In the genomic region with DNA sequence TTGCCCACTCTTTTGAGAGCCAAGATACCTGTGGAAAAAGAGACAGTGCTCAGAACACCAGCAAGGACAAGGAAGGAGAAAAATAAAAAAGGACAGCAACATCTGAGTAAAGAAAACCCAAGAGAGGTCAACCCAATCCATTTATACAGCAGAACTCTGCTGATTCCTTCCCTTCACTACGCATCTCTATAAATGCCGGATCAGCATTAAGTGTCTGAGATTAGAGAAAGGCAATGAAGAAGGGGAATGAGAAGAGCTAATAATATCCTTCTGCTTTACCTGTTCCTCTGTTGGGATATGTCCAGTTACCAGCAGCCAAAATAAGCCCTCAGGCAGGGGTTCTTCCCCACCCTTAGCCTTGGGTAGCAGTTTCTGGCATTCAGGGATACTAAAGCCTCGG, we compare ENCODE assay signal across 18 cellular contexts. TPM values are rescaled to one million over a fixed set of nuclear protein-coding genes. Genes with fewer than 3 reads are reported as not detected.
DNase-seq lines count a peak whose midpoint lies in the region; ATAC-seq, FAIRE-seq and TF ChIP-seq lines count a peak whose summit lies in the region.
"Had no signal": no experiment of that assay in that cellular context is flagged by ENCODE, and none has a peak within 500 bp of the region (broad histone marks: within the 10 kb centered on the region; RNA-seq: fewer than 3 reads in every experiment).

No MANE protein-coding gene starts in this region.

- no peaks in the 10 kb centered on the region for H4K20me1 ChIP-seq in GM12878 (ENCODE audit: control insufficient read depth, insufficient read depth)

- H3K4me1 Mint-ChIP-seq in activated CD4-positive, alpha-beta T cell treated with anti-CD3 and anti-CD28 coated beads for 36 hours: no peaks in the 10 kb centered on the region
- no peaks in the 10 kb centered on the region for H3K4me1 Mint-ChIP-seq in nephron progenitor cell

- H3K4me2 ChIP-seq in A549: no peak overlapping the region
- no peak overlapping the region for H3K4me2 ChIP-seq in GM12878 (ENCODE audit: control insufficient read depth, insufficient read depth)

- H3K27me3 ChIP-seq in GM12878 (replicated peaks in 1 of 2; ENCODE audit: control insufficient read depth in 2 of 2, insufficient read depth in 2 of 2, low read length in 1 of 2) (no peaks in the 10 kb centered on the region), BE2C (no peaks in the 10 kb centered on the region)
- H3K27me3 ChIP-seq: Peyer's patch had no signal

- in situ Hi-C loops in GM12878 (cut with MboI): no loop called here

- H3K9me3 Mint-ChIP-seq in activated CD4-positive, alpha-beta T cell treated with anti-CD3 and anti-CD28 coated beads for 36 hours (ENCODE audit: low read depth): no peaks in the 10 kb centered on the region
- no peaks in the 10 kb centered on the region for H3K9me3 Mint-ChIP-seq in nephron progenitor cell
- H3K9me3 Mint-ChIP-seq: CD4-positive, CD25-positive, alpha-beta regulatory T cell had no signal

- no peaks in the 10 kb centered on the region for H3K9me3 ChIP-seq in A549
- no peaks in the 10 kb centered on the region for H3K9me3 ChIP-seq in GM12878 (replicated peaks; ENCODE audit: control insufficient read depth, insufficient read depth, low read length)
- no peaks in the 10 kb centered on the region; the same call in 1 of the 2 replicates for H3K9me3 ChIP-seq in BE2C
- H3K9me3 ChIP-seq: Caco-2, HAP-1, Peyer's patch had no signal

- H3K4me1 ChIP-seq in A549 (peaks cover 25% of the 10 kb centered on the region), GM12878 (ENCODE audit: control insufficient read depth, insufficient read depth, low read length) (no peaks in the 10 kb centered on the region), BE2C (peaks cover 1% of the 10 kb centered on the region; the same call in 1 of the 2 replicates)
- H3K4me1 ChIP-seq: HAP-1, Peyer's patch had no signal

- no peak for ATAC-seq in activated CD4-positive, alpha-beta T cell treated with anti-CD3 and anti-CD28 coated beads for 36 hours
- no peak for ATAC-seq in A549
- no peak for ATAC-seq in GM12878

- SMC1A ChIA-PET in GM12878 (lab: Charles Lee; ENCODE audit: uncharacterized antibody, unreplicated experiment): interaction anchor here (0.6 to 0.9 kb wide), 2 partner anchors 13 to 126 kb away, joined by 3 to 4 read pairs; no protein-coding TSS in a partner anchor

- H3K9ac ChIP-seq in GM12878 (ENCODE audit: control insufficient read depth, insufficient read depth, low read length): no peak overlapping the region
- H3K9ac ChIP-seq: GM23248 had no signal

- H3K27ac ChIP-seq in A549 (no peak overlapping the region), GM12878 (ENCODE audit: control insufficient read depth, insufficient read depth) (no peak overlapping the region)
- H3K27ac ChIP-seq: 22Rv1, GM23248, Peyer's patch had no signal

- intact Hi-C loops in activated CD4-positive, alpha-beta T cell treated with anti-CD3 and anti-CD28 coated beads for 36 hours (cut with DNase I, micrococcal nuclease): no loop called here
- intact Hi-C loops in GM12878 (cut with micrococcal nuclease; ENCODE audit: unreplicated experiment): no loop called here

- CTCF ChIA-PET in activated CD4-positive, alpha-beta T cell treated with anti-CD3 and anti-CD28 coated beads for 36 hours (lab: Charles Lee): no interaction called here
- CTCF ChIA-PET in A549 (lab: Yijun Ruan, JAX) (interaction anchor here (1.2 to 1.6 kb wide), 3 partner anchors 9 to 24 kb away, joined by 3 to 4 read pairs (median 4); partner anchors contain the start of genes ANKRD52 and COQ10A), GM12878 (lab: Yijun Ruan, JAX) (no interaction called here)

- 86% methylated on average over 3 of the region's 3 CpGs for WGBS in A549 (ENCODE audit: missing lambda C conversion rate)
- WGBS in GM12878 (ENCODE audit: insufficient coverage, insufficient replicate concordance, low lambda C conversion rate, missing lambda C conversion rate): 97% methylated on average over 3 of the region's 3 CpGs

- FAIRE-seq in A549 (lab: Jason Lieb, UNC) (no peak), GM12878 (lab: Jason Lieb, UNC) (peak; percentile 52)

- POLR2A ChIA-PET in activated CD4-positive, alpha-beta T cell treated with anti-CD3 and anti-CD28 coated beads for 36 hours (lab: Charles Lee): interaction anchor here (1.8 kb wide), 1 partner anchor 9 kb away, joined by 5 read pairs; no protein-coding TSS in a partner anchor
- POLR2A ChIA-PET in A549 (lab: Yijun Ruan, JAX) (interaction anchor here (1.5 kb wide), 1 partner anchor 16 kb away, joined by 9 read pairs; the partner anchor contains the start of gene COQ10A), GM12878 (lab: Charles Lee) (no interaction called here)

- H2AFZ ChIP-seq in GM12878 (ENCODE audit: control insufficient read depth, low read depth, low read length): no peak overlapping the region
- H2AFZ ChIP-seq: GM23248 had no signal

- no peak for TF ChIP-seq EP300 in A549 (IDR thresholded peaks at IDR 0.05)
- no peak for TF ChIP-seq EP300 in GM12878 (IDR thresholded peaks at IDR 0.05; ENCODE audit: borderline replicate concordance in 1 of 2, control insufficient read depth in 1 of 2, low read depth in 2 of 2, low read length in 2 of 2)

- DNase-seq in activated CD4-positive, alpha-beta T cell treated with anti-CD3 and anti-CD28 coated beads for 36 hours: no peak
- no peak for DNase-seq in activated CD4-positive, alpha-beta T cell treated with anti-CD3 and anti-CD28 coated beads for 4 hours
- DNase-seq in A549 (ENCODE audit: low read depth in 1 of 2, low spot score in 1 of 2): no peak
- DNase-seq in GM12878 (ENCODE audit: low read depth, low spot score): no peak
- DNase-seq in nephron progenitor cell: no peak
- DNase-seq in DMS53 treated with DMSO at 0.1 percent for 48 hours (lab: John Stamatoyannopoulos, UW; ENCODE audit: unreplicated experiment): no peak
- no peak for DNase-seq in NCI-H774 (lab: John Stamatoyannopoulos, UW)
- DNase-seq in BE2C: no peak
- DNase-seq: Caco-2; CD4-positive, CD25-positive, alpha-beta regulatory T cell; GM23248; NCI-H1105 treated with DMSO at 0.1 percent for 48 hours; NCI-H1694; NK-92 treated with Interleukin-12 subunit alpha and Interleukin-12 subunit beta, amount 100 ng/mL, for 24 hours; Peyer's patch had no signal

- peak overlapping the region; percentile 15 for H3K27ac Mint-ChIP-seq in activated CD4-positive, alpha-beta T cell treated with anti-CD3 and anti-CD28 coated beads for 36 hours
- peak overlapping the region; percentile 89 for H3K27ac Mint-ChIP-seq in nephron progenitor cell

- no peaks in the 10 kb centered on the region for H3K27me3 Mint-ChIP-seq in activated CD4-positive, alpha-beta T cell treated with anti-CD3 and anti-CD28 coated beads for 36 hours
- H3K27me3 Mint-ChIP-seq in nephron progenitor cell (ENCODE audit: low read depth, poor library complexity): no peaks in the 10 kb centered on the region
- H3K27me3 Mint-ChIP-seq: B cell; CD4-positive, CD25-positive, alpha-beta regulatory T cell had no signal

- no peak overlapping the region for H3K4me3 ChIP-seq in A549
- no peak overlapping the region for H3K4me3 ChIP-seq in GM12878
- no peak overlapping the region for H3K4me3 ChIP-seq in BE2C (ENCODE audit: low read depth, low read length)
- H3K4me3 ChIP-seq: GM23248, HAP-1, Peyer's patch had no signal

- peaks cover 51% of the 10 kb centered on the region for H3K36me3 Mint-ChIP-seq in activated CD4-positive, alpha-beta T cell treated with anti-CD3 and anti-CD28 coated beads for 36 hours (ENCODE audit: low read depth)
- peaks cover 78% of the 10 kb centered on the region for H3K36me3 Mint-ChIP-seq in nephron progenitor cell (ENCODE audit: low read depth)

- no peak for TF ChIP-seq RAD21 in A549 (conservative IDR thresholded peaks at IDR 0.05 in 1 of 2, IDR thresholded peaks at IDR 0.05 in 1 of 2)
- TF ChIP-seq RAD21 in GM12878 (IDR thresholded peaks at IDR 0.05; ENCODE audit: insufficient read depth, low read depth, low read length): no peak

- RAD21 ChIA-PET in GM12878 (lab: Charles Lee; ENCODE audit: unreplicated experiment): no interaction called here

- no peak for TF ChIP-seq CTCF in A549 (IDR thresholded peaks at IDR 0.05)
- no peak for TF ChIP-seq CTCF in GM12878 (IDR thresholded peaks at IDR 0.05 in 2 of 3, conservative IDR thresholded peaks at IDR 0.05 in 1 of 3; ENCODE audit: control insufficient read depth in 2 of 3, extremely low read depth in 1 of 3, insufficient read depth in 1 of 3, low read depth in 3 of 3, low read length in 3 of 3)
- TF ChIP-seq CTCF in nephron progenitor cell (IDR thresholded peaks at IDR 0.05): no peak
- no peak for TF ChIP-seq CTCF in BE2C (IDR thresholded peaks at IDR 0.05; ENCODE audit: low read depth, low read length)

- H3K36me3 ChIP-seq in GM12878 (ENCODE audit: control insufficient read depth in 2 of 2, insufficient read depth in 2 of 2, low read length in 1 of 2) (peaks cover 6 to 29% of the 10 kb centered on the region in 2 experiments), BE2C (peaks cover 93% of the 10 kb centered on the region)

- BruUV-seq in GM12878 (replicated peaks; lab: Mats Ljungman, UMichigan): no TSS peak

- TF ChIP-seq POLR2A in A549 (IDR thresholded peaks at IDR 0.05; ENCODE audit: low read length) (no peak), GM12878 (IDR thresholded peaks at IDR 0.05; ENCODE audit: low read depth, low read length) (no peak)

- no peaks in the 10 kb centered on the region; the same call in 1 of the 2 replicates for H3K79me2 ChIP-seq in GM12878 (ENCODE audit: control insufficient read depth, insufficient read depth, low read length)

- H3K4me3 Mint-ChIP-seq in activated CD4-positive, alpha-beta T cell treated with anti-CD3 and anti-CD28 coated beads for 36 hours: no peak overlapping the region
- no peak overlapping the region for H3K4me3 Mint-ChIP-seq in nephron progenitor cell
- H3K4me3 Mint-ChIP-seq: B cell; CD4-positive, CD25-positive, alpha-beta regulatory T cell had no signal

RNA-seq across cellular contexts. Expression of gene COQ10A, which starts 15.8 kb away (rescaled TPM):
- total RNA-seq in activated CD4-positive, alpha-beta T cell treated with anti-CD3 and anti-CD28 coated beads for 36 hours: 1 to 10 TPM; 5.2 to 7.5 TPM
- polyA plus RNA-seq in A549 (2011; rRNA removed): 40.9 and 41.2 TPM in 2 replicates
- 33.5 and 38.0 TPM in 2 replicates for polyA plus RNA-seq in A549 (2012; cell fraction: cytosol; rRNA removed)
- polyA plus RNA-seq in A549 (2012; cell fraction: nucleus; rRNA removed): 73.4 and 87.0 TPM in 2 replicates
- polyA plus RNA-seq in A549 (2017; fragmentation: RNase III; extraction: RNeasy Plus Mini Kit Qiagen cat#74134 plus additional on column Dnase treatment): 20.7 to 23.5 TPM (median 23.2 TPM) in 3 replicates
- 20.8 and 21.3 TPM in 2 replicates for polyA minus RNA-seq in A549 (2011; rRNA and poly(A)+ RNA removed)
- 16.6 and 20.4 TPM in 2 replicates for total RNA-seq in GM12878 (2013; cell fraction: nucleolus; rRNA removed)
- 7.6 and 7.9 TPM in 2 replicates for total RNA-seq in GM12878 (2014; rRNA removed)
- 4.4 and 5.7 TPM in 2 replicates for total RNA-seq in GM12878 (2014; rRNA removed; fragmentation: Illumina TruSeq; extraction: Trizol)
- total RNA-seq in GM12878 (2021): 6.1 and 7.8 TPM in 2 replicates
- 4.2 TPM for polyA plus RNA-seq in GM12878 (2011; ENCODE audit: low read depth)
- polyA plus RNA-seq in GM12878 (2011; rRNA removed): 19.5 and 20.9 TPM in 2 replicates
- polyA plus RNA-seq in GM12878 (2011; cell fraction: cytosol; rRNA removed): 18.8 and 20.9 TPM in 2 replicates
- 24.5 and 28.2 TPM in 2 replicates for polyA plus RNA-seq in GM12878 (2011; cell fraction: nucleus; rRNA removed)
- 5.8 and 6.7 TPM in 2 replicates for polyA plus RNA-seq in GM12878 (2012)
- polyA plus RNA-seq in GM12878 (2014; fragmentation: Illumina TruSeq; extraction: Trizol): 8.8 and 9.5 TPM in 2 replicates
- polyA plus RNA-seq in GM12878 (2014; fragmentation: Nextera tagmentation; extraction: Ambion mirVana): 1 to 10 TPM; 3.3 to 4.5 TPM
- polyA plus RNA-seq in GM12878 (2014; rRNA removed): 10.2 and 11.7 TPM in 2 replicates
- 1 to 10 TPM; 4.4 to 6.0 TPM for polyA plus RNA-seq in GM12878 (2016; fragmentation: Nextera tagmentation; extraction: Ambion mirVana)
- polyA minus RNA-seq in GM12878 (2011; rRNA and poly(A)+ RNA removed): 12.9 and 14.1 TPM in 2 replicates
- 4.0 and 5.6 TPM in 2 replicates for polyA minus RNA-seq in GM12878 (2011; cell fraction: cytosol; rRNA and poly(A)+ RNA removed)
- 8.8 and 11.9 TPM in 2 replicates for polyA minus RNA-seq in GM12878 (2011; cell fraction: nucleus; rRNA and poly(A)+ RNA removed)
- 25.3 TPM for polyA plus RNA-seq in BE2C (2012; ENCODE audit: insufficient read depth, insufficient read length, low read depth)

RNA-seq across cellular contexts. Expression of gene CS, which starts 17.5 kb away (rescaled TPM):
- total RNA-seq in activated CD4-positive, alpha-beta T cell treated with anti-CD3 and anti-CD28 coated beads for 36 hours: 100 to 1,000 TPM; 197 to 293 TPM
- polyA plus RNA-seq in A549 (2011; rRNA removed) (223 and 263 TPM in 2 replicates), A549 (2017; fragmentation: RNase III; extraction: RNeasy Plus Mini Kit Qiagen cat#74134 plus additional on column Dnase treatment) (143 to 151 TPM (median 146 TPM) in 3 replicates), GM12878 (2011; rRNA removed) (71.2 and 159 TPM in 2 replicates), GM12878 (2014; fragmentation: Illumina TruSeq; extraction: Trizol) (237 and 305 TPM in 2 replicates), GM12878 (2014; fragmentation: Nextera tagmentation; extraction: Ambion mirVana) (100 to 1,000 TPM in 1 of 2 experiments, 10 to 100 TPM in 1; 64.9 to 104 TPM), GM12878 (2014; rRNA removed) (115 and 140 TPM in 2 replicates), GM12878 (2016; fragmentation: Nextera tagmentation; extraction: Ambion mirVana) (100 to 1,000 TPM; 182 to 196 TPM)
- 115 and 147 TPM in 2 replicates for polyA plus RNA-seq in A549 (2012; cell fraction: cytosol; rRNA removed)
- polyA plus RNA-seq in A549 (2012; cell fraction: nucleus; rRNA removed): 122 and 179 TPM in 2 replicates
- 312 and 313 TPM in 2 replicates for polyA minus RNA-seq in A549 (2011; rRNA and poly(A)+ RNA removed)
- 118 and 131 TPM in 2 replicates for total RNA-seq in GM12878 (2013; cell fraction: nucleolus; rRNA removed)
- total RNA-seq in GM12878 (2014; rRNA removed) (105 and 109 TPM in 2 replicates), GM12878 (2014; rRNA removed; fragmentation: Illumina TruSeq; extraction: Trizol) (111 and 119 TPM in 2 replicates), GM12878 (2021) (276 and 302 TPM in 2 replicates)
- polyA plus RNA-seq in GM12878 (2011; ENCODE audit: low read depth): 93.7 TPM
- 117 and 179 TPM in 2 replicates for polyA plus RNA-seq in GM12878 (2011; cell fraction: cytosol; rRNA removed)
- 139 and 160 TPM in 2 replicates for polyA plus RNA-seq in GM12878 (2011; cell fraction: nucleus; rRNA removed)
- polyA plus RNA-seq in GM12878 (2012): 94.4 and 99.4 TPM in 2 replicates
- polyA minus RNA-seq in GM12878 (2011; rRNA and poly(A)+ RNA removed): 95.4 and 137 TPM in 2 replicates
- 96.9 and 155 TPM in 2 replicates for polyA minus RNA-seq in GM12878 (2011; cell fraction: cytosol; rRNA and poly(A)+ RNA removed)
- polyA minus RNA-seq in GM12878 (2011; cell fraction: nucleus; rRNA and poly(A)+ RNA removed): 51.6 and 56.0 TPM in 2 replicates
- 362 TPM for polyA plus RNA-seq in BE2C (2012; ENCODE audit: insufficient read depth, insufficient read length, low read depth)

RNA-seq across cellular contexts. Expression of gene ANKRD52, which starts 24.4 kb away (rescaled TPM):
- total RNA-seq in activated CD4-positive, alpha-beta T cell treated with anti-CD3 and anti-CD28 coated beads for 36 hours: 10 to 100 TPM; 29.2 to 31.0 TPM
- 26.1 and 35.1 TPM in 2 replicates for polyA plus RNA-seq in A549 (2011; rRNA removed)
- polyA plus RNA-seq in A549 (2012; cell fraction: cytosol; rRNA removed): 31.9 and 40.1 TPM in 2 replicates
- 109 and 119 TPM in 2 replicates for polyA plus RNA-seq in A549 (2012; cell fraction: nucleus; rRNA removed)
- 47.4 to 48.7 TPM (median 48.0 TPM) in 3 replicates for polyA plus RNA-seq in A549 (2017; fragmentation: RNase III; extraction: RNeasy Plus Mini Kit Qiagen cat#74134 plus additional on column Dnase treatment)
- 57.3 and 62.5 TPM in 2 replicates for polyA minus RNA-seq in A549 (2011; rRNA and poly(A)+ RNA removed)
- total RNA-seq in GM12878 (2013; cell fraction: nucleolus; rRNA removed): 24.3 and 27.1 TPM in 2 replicates
- 7.9 and 8.1 TPM in 2 replicates for total RNA-seq in GM12878 (2014; rRNA removed)
- 6.3 and 7.5 TPM in 2 replicates for total RNA-seq in GM12878 (2014; rRNA removed; fragmentation: Illumina TruSeq; extraction: Trizol)
- total RNA-seq in GM12878 (2021): 49.7 and 52.3 TPM in 2 replicates
- 6.4 TPM for polyA plus RNA-seq in GM12878 (2011; ENCODE audit: low read depth)
- polyA plus RNA-seq in GM12878 (2011; rRNA removed): 4.7 and 11.7 TPM in 2 replicates
- polyA plus RNA-seq in GM12878 (2011; cell fraction: cytosol; rRNA removed): 14.7 and 16.1 TPM in 2 replicates
- 29.4 and 42.3 TPM in 2 replicates for polyA plus RNA-seq in GM12878 (2011; cell fraction: nucleus; rRNA removed)
- polyA plus RNA-seq in GM12878 (2012): 11.3 and 15.0 TPM in 2 replicates
- polyA plus RNA-seq in GM12878 (2014; fragmentation: Illumina TruSeq; extraction: Trizol): 17.7 and 24.0 TPM in 2 replicates
- 1 to 10 TPM in 1 of 2 experiments, under 1 TPM in 1; 0.90 to 1.2 TPM for polyA plus RNA-seq in GM12878 (2014; fragmentation: Nextera tagmentation; extraction: Ambion mirVana)
- polyA plus RNA-seq in GM12878 (2014; rRNA removed): 20.6 and 23.9 TPM in 2 replicates
- polyA plus RNA-seq in GM12878 (2016; fragmentation: Nextera tagmentation; extraction: Ambion mirVana): 10 to 100 TPM; 50.6 to 55.3 TPM
- 21.0 TPM in 2 replicates for polyA minus RNA-seq in GM12878 (2011; rRNA and poly(A)+ RNA removed)
- 13.9 and 14.7 TPM in 2 replicates for polyA minus RNA-seq in GM12878 (2011; cell fraction: cytosol; rRNA and poly(A)+ RNA removed)
- 8.8 and 13.4 TPM in 2 replicates for polyA minus RNA-seq in GM12878 (2011; cell fraction: nucleus; rRNA and poly(A)+ RNA removed)
- 32.3 TPM for polyA plus RNA-seq in BE2C (2012; ENCODE audit: insufficient read depth, insufficient read length, low read depth)

RNA-seq across cellular contexts. Expression of gene CNPY2, which starts 33.2 kb away (rescaled TPM):
- 10 to 100 TPM; 77.4 to 82.6 TPM for total RNA-seq in activated CD4-positive, alpha-beta T cell treated with anti-CD3 and anti-CD28 coated beads for 36 hours
- polyA plus RNA-seq in A549 (2011; rRNA removed) (218 and 257 TPM in 2 replicates), A549 (2017; fragmentation: RNase III; extraction: RNeasy Plus Mini Kit Qiagen cat#74134 plus additional on column Dnase treatment) (150 to 158 TPM (median 155 TPM) in 3 replicates), GM12878 (2011; rRNA removed) (125 and 131 TPM in 2 replicates), GM12878 (2014; fragmentation: Illumina TruSeq; extraction: Trizol) (77.7 and 81.8 TPM in 2 replicates), GM12878 (2014; fragmentation: Nextera tagmentation; extraction: Ambion mirVana) (10 to 100 TPM; 25.0 to 50.3 TPM), GM12878 (2014; rRNA removed) (91.8 and 101 TPM in 2 replicates), GM12878 (2016; fragmentation: Nextera tagmentation; extraction: Ambion mirVana) (100 to 1,000 TPM; 264 to 276 TPM)
- polyA plus RNA-seq in A549 (2012; cell fraction: cytosol; rRNA removed): 182 and 220 TPM in 2 replicates
- 73.4 and 112 TPM in 2 replicates for polyA plus RNA-seq in A549 (2012; cell fraction: nucleus; rRNA removed)
- polyA minus RNA-seq in A549 (2011; rRNA and poly(A)+ RNA removed): 55.1 and 69.8 TPM in 2 replicates
- 80.3 and 84.0 TPM in 2 replicates for total RNA-seq in GM12878 (2013; cell fraction: nucleolus; rRNA removed)
- total RNA-seq in GM12878 (2014; rRNA removed) (68.2 and 70.2 TPM in 2 replicates), GM12878 (2014; rRNA removed; fragmentation: Illumina TruSeq; extraction: Trizol) (63.9 and 73.6 TPM in 2 replicates), GM12878 (2021) (75.0 and 93.7 TPM in 2 replicates)
- 70.9 TPM for polyA plus RNA-seq in GM12878 (2011; ENCODE audit: low read depth)
- 102 and 103 TPM in 2 replicates for polyA plus RNA-seq in GM12878 (2011; cell fraction: cytosol; rRNA removed)
- polyA plus RNA-seq in GM12878 (2011; cell fraction: nucleus; rRNA removed): 60.1 and 60.3 TPM in 2 replicates
- 69.2 and 98.1 TPM in 2 replicates for polyA plus RNA-seq in GM12878 (2012)
- 59.5 and 97.1 TPM in 2 replicates for polyA minus RNA-seq in GM12878 (2011; rRNA and poly(A)+ RNA removed)
- 16.9 and 22.7 TPM in 2 replicates for polyA minus RNA-seq in GM12878 (2011; cell fraction: cytosol; rRNA and poly(A)+ RNA removed)
- 19.9 and 26.8 TPM in 2 replicates for polyA minus RNA-seq in GM12878 (2011; cell fraction: nucleus; rRNA and poly(A)+ RNA removed)
- 129 TPM for polyA plus RNA-seq in BE2C (2012; ENCODE audit: insufficient read depth, insufficient read length, low read depth)

RNA-seq across cellular contexts. Expression of gene PAN2, which starts 51.2 kb away (rescaled TPM):
- 10 to 100 TPM; 54.6 to 62.5 TPM for total RNA-seq in activated CD4-positive, alpha-beta T cell treated with anti-CD3 and anti-CD28 coated beads for 36 hours
- polyA plus RNA-seq in A549 (2011; rRNA removed) (66.8 and 89.4 TPM in 2 replicates), A549 (2017; fragmentation: RNase III; extraction: RNeasy Plus Mini Kit Qiagen cat#74134 plus additional on column Dnase treatment) (24.0 to 30.0 TPM (median 29.6 TPM) in 3 replicates), GM12878 (2011; rRNA removed) (61.8 and 64.5 TPM in 2 replicates), GM12878 (2014; fragmentation: Illumina TruSeq; extraction: Trizol) (37.0 and 46.7 TPM in 2 replicates), GM12878 (2014; fragmentation: Nextera tagmentation; extraction: Ambion mirVana) (10 to 100 TPM; 14.4 to 14.5 TPM), GM12878 (2014; rRNA removed) (41.5 and 42.4 TPM in 2 replicates), GM12878 (2016; fragmentation: Nextera tagmentation; extraction: Ambion mirVana) (10 to 100 TPM; 25.9 to 33.4 TPM)
- polyA plus RNA-seq in A549 (2012; cell fraction: cytosol; rRNA removed): 19.2 and 22.8 TPM in 2 replicates
- 179 and 194 TPM in 2 replicates for polyA plus RNA-seq in A549 (2012; cell fraction: nucleus; rRNA removed)
- 38.0 and 39.3 TPM in 2 replicates for polyA minus RNA-seq in A549 (2011; rRNA and poly(A)+ RNA removed)
- 244 and 269 TPM in 2 replicates for total RNA-seq in GM12878 (2013; cell fraction: nucleolus; rRNA removed)
- total RNA-seq in GM12878 (2014; rRNA removed) (33.7 and 36.4 TPM in 2 replicates), GM12878 (2014; rRNA removed; fragmentation: Illumina TruSeq; extraction: Trizol) (20.2 and 22.3 TPM in 2 replicates), GM12878 (2021) (41.2 and 41.7 TPM in 2 replicates)
- 51.4 TPM for polyA plus RNA-seq in GM12878 (2011; ENCODE audit: low read depth)
- 37.7 and 38.3 TPM in 2 replicates for polyA plus RNA-seq in GM12878 (2011; cell fraction: cytosol; rRNA removed)
- polyA plus RNA-seq in GM12878 (2011; cell fraction: nucleus; rRNA removed): 574 and 803 TPM in 2 replicates
- 60.8 and 71.0 TPM in 2 replicates for polyA plus RNA-seq in GM12878 (2012)
- 40.8 and 56.2 TPM in 2 replicates for polyA minus RNA-seq in GM12878 (2011; rRNA and poly(A)+ RNA removed)
- polyA minus RNA-seq in GM12878 (2011; cell fraction: cytosol; rRNA and poly(A)+ RNA removed): 11.8 and 12.9 TPM in 2 replicates
- 95.8 and 97.1 TPM in 2 replicates for polyA minus RNA-seq in GM12878 (2011; cell fraction: nucleus; rRNA and poly(A)+ RNA removed)
- 48.6 TPM for polyA plus RNA-seq in BE2C (2012; ENCODE audit: insufficient read depth, insufficient read length, low read depth)
